2 cellular contexts compared by ENCODE assay signal in genomic region chr17:63775420-63775819, GRCh38.
TF ChIP-seq lines count a peak whose summit lies in the region.

No MANE protein-coding gene starts in this region.

TF ChIP-seq in GM12878, 131 proteins besides CTCF, POLR2A, EP300 and RAD21:
- TF ChIP-seq GATAD2B (conservative IDR thresholded peaks at IDR 0.05; ENCODE audit: low read depth) = no peak
- TF ChIP-seq HDGF (IDR thresholded peaks at IDR 0.05) = peak; percentile 39; the same call in 1 of the 2 replicates
- TF ChIP-seq HDAC6 (IDR thresholded peaks at IDR 0.05; ENCODE audit: unreplicated experiment) = no peak
- TF ChIP-seq SMAD1 (IDR thresholded peaks at IDR 0.05; ENCODE audit: low read depth, partially characterized antibody) = no peak

TF ChIP-seq in HEK293T, 16 proteins besides CTCF, POLR2A, EP300 and RAD21:
- no peak for TF ChIP-seq BHLHE40 (IDR thresholded peaks at IDR 0.05; ENCODE audit: borderline replicate concordance)
- TF ChIP-seq TARDBP (IDR thresholded peaks at IDR 0.05) = no peak
- TF ChIP-seq ELF4 (IDR thresholded peaks at IDR 0.05) = no peak
- TF ChIP-seq CTBP1 (IDR thresholded peaks at IDR 0.05; ENCODE audit: borderline replicate concordance) = no peak
- TF ChIP-seq NFRKB (IDR thresholded peaks at IDR 0.05) = no peak
- TF ChIP-seq L3MBTL2 (conservative IDR thresholded peaks at IDR 0.05) = no peak
- TF ChIP-seq FOXA1 (IDR thresholded peaks at IDR 0.05) = no peak
- TF ChIP-seq SUZ12 (IDR thresholded peaks at IDR 0.05) = no peak
- no peak for TF ChIP-seq HDGF (IDR thresholded peaks at IDR 0.05; ENCODE audit: borderline replicate concordance)
- no peak for TF ChIP-seq LEF1 (IDR thresholded peaks at IDR 0.05; ENCODE audit: borderline replicate concordance)
- no peak for TF ChIP-seq ARNT (IDR thresholded peaks at IDR 0.05)
